10 cellular contexts compared by ENCODE assay signal in genomic region chr19:50415661-50416033, GRCh38. TPM values are rescaled to one million over a fixed set of nuclear protein-coding genes. Genes with fewer than 3 reads are reported as not detected.
DNase-seq lines count a peak whose midpoint lies in the region; ATAC-seq, FAIRE-seq and TF ChIP-seq lines count a peak whose summit lies in the region.
"Had no signal": no experiment of that assay in that cellular context is flagged by ENCODE, and none has a peak within 500 bp of the region (broad histone marks: within the 10 kb centered on the region; RNA-seq: fewer than 3 reads in every experiment).

No MANE protein-coding gene starts in this region.

- no peaks in the 10 kb centered on the region for H3K9me3 ChIP-seq in CD8-positive, alpha-beta T cell (ENCODE audit: low read length)
- H3K9me3 ChIP-seq in K562 (replicated peaks; ENCODE audit: control insufficient read depth, insufficient read depth, low read depth, low read length) (no peaks in the 10 kb centered on the region), Caco-2 (no peaks in the 10 kb centered on the region)

- no peak for TF ChIP-seq RAD21 in K562 (CRISPR knock-in tag; conservative IDR thresholded peaks at IDR 0.05 in 1 of 2, IDR thresholded peaks at IDR 0.05 in 1 of 2)

- H3K36me3 ChIP-seq in CD8-positive, alpha-beta T cell (ENCODE audit: insufficient read depth, low read length) = no peaks in the 10 kb centered on the region
- H3K36me3 ChIP-seq in K562 (ENCODE audit: control insufficient read depth, insufficient read depth, low read length) (peaks cover 56% of the 10 kb centered on the region; the same call in 2 of the 3 replicates), Caco-2 (ENCODE audit: control insufficient read depth, insufficient read depth, low read length) (peaks cover 3% of the 10 kb centered on the region; the same call in 1 of the 2 replicates)

- CTCF ChIA-PET in CD8-positive, alpha-beta T cell (lab: Charles Lee) = interaction anchor here (1.1 to 1.8 kb wide), 3 partner anchors 47 to 58 kb away, joined by 3 to 15 read pairs (median 11); no protein-coding TSS in a partner anchor
- CTCF ChIA-PET in K562 (lab: Yijun Ruan, JAX; ENCODE audit: low intra/inter-chr PET ratio) (interaction anchor here (0.7 to 2.2 kb wide), 2 partner anchors 47 kb away, joined by 4 to 13 read pairs; no protein-coding TSS in a partner anchor), Calu3 (lab: Charles Lee) (interaction anchor here (1.1 kb wide), 1 partner anchor 16 kb away, joined by 3 read pairs; no protein-coding TSS in a partner anchor), Caco-2 (lab: Charles Lee) (interaction anchor here (0.7 to 1.2 kb wide), 3 partner anchors 31 to 47 kb away, joined by 3 to 4 read pairs (median 3); partner anchors contain the start of gene POLD1), WTC11 (lab: Charles Lee) (interaction anchor here (0.6 to 3.5 kb wide), 17 partner anchors 8 to 222 kb away, joined by 3 to 16 read pairs (median 7); no protein-coding TSS in a partner anchor)

- no peaks in the 10 kb centered on the region for H3K9me1 ChIP-seq in K562 (ENCODE audit: control insufficient read depth, insufficient read depth, low read length)

- no peak for TF ChIP-seq CTCF in CD8-positive, alpha-beta T cell (IDR thresholded peaks at IDR 0.05)
- TF ChIP-seq CTCF in K562 (IDR thresholded peaks at IDR 0.05 in 2 of 3, conservative IDR thresholded peaks at IDR 0.05 in 1 of 3; ENCODE audit: insufficient read depth in 2 of 3, low read depth in 1 of 3, low read length in 3 of 3) (no peak), Calu3 (IDR thresholded peaks at IDR 0.05; ENCODE audit: unreplicated experiment) (no peak), Caco-2 (IDR thresholded peaks at IDR 0.05; ENCODE audit: insufficient read depth in 1 of 2, low read depth in 1 of 2, low read length in 1 of 2, severe bottlenecking in 1 of 2, unreplicated experiment in 1 of 2) (no peak), WTC11 (IDR thresholded peaks at IDR 0.05) (no peak), nephron progenitor cell (IDR thresholded peaks at IDR 0.05) (no peak)

- no peak overlapping the region for H2AFZ ChIP-seq in K562 (ENCODE audit: low read depth, low read length)

- H3K27ac ChIP-seq in CD8-positive, alpha-beta T cell (ENCODE audit: low read depth, low read length) = no peak overlapping the region
- H3K27ac ChIP-seq in K562 (ENCODE audit: extremely low read depth, low read depth, low read length) = peak overlapping the region; percentile 67; the same call in 1 of the 3 replicates

- in situ Hi-C loops in K562 (cut with MboI) = no loop called here

- peaks cover 17% of the 10 kb centered on the region for H3K27me3 Mint-ChIP-seq in CD8-positive, alpha-beta T cell (ENCODE audit: low read depth)
- H3K27me3 Mint-ChIP-seq in Calu3 (ENCODE audit: unreplicated experiment) (peaks cover 13% of the 10 kb centered on the region), Caco-2 (ENCODE audit: insufficient read depth, unreplicated experiment) (no peaks in the 10 kb centered on the region), WTC11 (ENCODE audit: low read depth) (no peaks in the 10 kb centered on the region; the same call in 1 of the 2 replicates), nephron progenitor cell (ENCODE audit: low read depth, poor library complexity) (peaks cover 29% of the 10 kb centered on the region)

- H3K4me1 Mint-ChIP-seq in CD8-positive, alpha-beta T cell (ENCODE audit: low read depth) = peaks cover 7% of the 10 kb centered on the region
- H3K4me1 Mint-ChIP-seq in Calu3 (ENCODE audit: low read depth, unreplicated experiment) (no peaks in the 10 kb centered on the region), Caco-2 (ENCODE audit: low read depth, unreplicated experiment) (peaks cover 14% of the 10 kb centered on the region), WTC11 (peaks cover 21% of the 10 kb centered on the region), nephron progenitor cell (peaks cover 25% of the 10 kb centered on the region)

- H3K4me3 Mint-ChIP-seq in CD8-positive, alpha-beta T cell = no peak overlapping the region
- H3K4me3 Mint-ChIP-seq in Calu3 (ENCODE audit: low read depth, unreplicated experiment) = no peak overlapping the region
- no peak overlapping the region for H3K4me3 Mint-ChIP-seq in Caco-2 (ENCODE audit: unreplicated experiment)
- no peak overlapping the region for H3K4me3 Mint-ChIP-seq in WTC11
- H3K4me3 Mint-ChIP-seq in nephron progenitor cell = no peak overlapping the region
- H3K4me3 Mint-ChIP-seq: T-helper 1 cell treated with Interleukin-12 subunit alpha and Interleukin-12 subunit beta and Interleukin-4 antibody, amounts not matched to agents 30 μg/mL and 1 μg/mL, for 36 hours had no signal

- no peak overlapping the region for H3K4me3 ChIP-seq in CD8-positive, alpha-beta T cell (ENCODE audit: low read depth, low read length)
- H3K4me3 ChIP-seq in K562 (no peak overlapping the region), Caco-2 (ENCODE audit: low read depth, low read length) (no peak overlapping the region)
- H3K4me3 ChIP-seq: skin epidermis had no signal

- no peaks in the 10 kb centered on the region for H3K27me3 ChIP-seq in CD8-positive, alpha-beta T cell (ENCODE audit: insufficient read depth, low read length)
- no peaks in the 10 kb centered on the region for H3K27me3 ChIP-seq in K562 (ENCODE audit: control insufficient read depth in 2 of 2, insufficient read depth in 2 of 2, low read length in 2 of 2)
- H3K27me3 ChIP-seq in Caco-2 (replicated peaks; ENCODE audit: control insufficient read depth, insufficient read depth, low read length) = no peaks in the 10 kb centered on the region

- no peaks in the 10 kb centered on the region for H3K79me2 ChIP-seq in K562 (ENCODE audit: control insufficient read depth, insufficient read depth, low read length)

- no peaks in the 10 kb centered on the region for H3K9me3 Mint-ChIP-seq in CD8-positive, alpha-beta T cell
- no peaks in the 10 kb centered on the region for H3K9me3 Mint-ChIP-seq in Calu3 (ENCODE audit: low read depth, unreplicated experiment)
- H3K9me3 Mint-ChIP-seq in Caco-2 (ENCODE audit: unreplicated experiment) = no peaks in the 10 kb centered on the region
- no peaks in the 10 kb centered on the region for H3K9me3 Mint-ChIP-seq in WTC11
- H3K9me3 Mint-ChIP-seq in nephron progenitor cell = no peaks in the 10 kb centered on the region
- H3K9me3 Mint-ChIP-seq: T-helper 1 cell treated with Interleukin-12 subunit alpha and Interleukin-12 subunit beta and Interleukin-4 antibody, amounts not matched to agents 30 μg/mL and 1 μg/mL, for 36 hours had no signal

- H3K36me3 Mint-ChIP-seq in CD8-positive, alpha-beta T cell = no peaks in the 10 kb centered on the region
- peaks cover 8% of the 10 kb centered on the region for H3K36me3 Mint-ChIP-seq in Calu3 (ENCODE audit: insufficient read depth, unreplicated experiment)
- H3K36me3 Mint-ChIP-seq in Caco-2 (ENCODE audit: insufficient read depth, unreplicated experiment) = peaks cover 49% of the 10 kb centered on the region
- H3K36me3 Mint-ChIP-seq in WTC11 = peaks cover 25% of the 10 kb centered on the region
- peaks cover 37% of the 10 kb centered on the region for H3K36me3 Mint-ChIP-seq in nephron progenitor cell (ENCODE audit: low read depth)

- intact Hi-C loops in CD8-positive, alpha-beta T cell (cut with DNase I, micrococcal nuclease) = no loop called here
- intact Hi-C loops in K562 (cut with micrococcal nuclease) (loop anchor here (2.0 kb wide), 2 partner anchors 45 to 47 kb away; no protein-coding TSS in a partner anchor), Calu3 (cut with micrococcal nuclease; ENCODE audit: unreplicated experiment) (no loop called here), Caco-2 (cut with micrococcal nuclease; ENCODE audit: unreplicated experiment) (loop anchor here (2.0 kb wide), 1 partner anchor 45 kb away; no protein-coding TSS in a partner anchor)

- no peaks in the 10 kb centered on the region for H3K4me1 ChIP-seq in CD8-positive, alpha-beta T cell (ENCODE audit: insufficient read depth, low read length)
- H3K4me1 ChIP-seq in K562 (replicated peaks in 1 of 2; ENCODE audit: control insufficient read depth in 2 of 2, insufficient read depth in 2 of 2, low read length in 2 of 2) (peaks cover 13 to 69% of the 10 kb centered on the region in 2 experiments), Caco-2 (peaks cover 10% of the 10 kb centered on the region)

- no peak for TF ChIP-seq EP300 in K562 (IDR thresholded peaks at IDR 0.05; ENCODE audit: low read length)

- H3K27ac Mint-ChIP-seq in CD8-positive, alpha-beta T cell = no peak overlapping the region
- H3K27ac Mint-ChIP-seq in Calu3 (ENCODE audit: unreplicated experiment) (no peak overlapping the region), Caco-2 (ENCODE audit: unreplicated experiment) (no peak overlapping the region), WTC11 (no peak overlapping the region), nephron progenitor cell (no peak overlapping the region)
- H3K27ac Mint-ChIP-seq: T-helper 1 cell treated with Interleukin-12 subunit alpha and Interleukin-12 subunit beta and Interleukin-4 antibody, amounts not matched to agents 30 μg/mL and 1 μg/mL, for 36 hours had no signal

- peak in 1 of 7 experiments; percentile 15 for DNase-seq in CD8-positive, alpha-beta T cell
- peak; percentile 74 to 85 (median 80) for DNase-seq in K562 (ENCODE audit: extremely low read depth in 1 of 4, low spot score in 3 of 4)
- no peak for DNase-seq in Calu3
- DNase-seq in Caco-2 = no peak
- no peak for DNase-seq in WTC11 (ENCODE audit: low spot score)
- no peak for DNase-seq in nephron progenitor cell

- no peaks in the 10 kb centered on the region for H4K20me1 ChIP-seq in K562 (replicated peaks; ENCODE audit: control insufficient read depth, insufficient read depth, low read length)

- POLR2A ChIA-PET in CD8-positive, alpha-beta T cell (lab: Charles Lee) = interaction anchor here (1.1 to 1.3 kb wide), 2 partner anchors 27 to 59 kb away, joined by 3 read pairs; no protein-coding TSS in a partner anchor
- POLR2A ChIA-PET in K562 (lab: Yijun Ruan, JAX) (interaction anchor here (0.6 to 2.7 kb wide), 3 partner anchors 23 to 997 kb away, joined by 3 to 8 read pairs (median 3); partner anchors contain the start of gene POLD1), Caco-2 (lab: Charles Lee) (no interaction called here), WTC11 (lab: Charles Lee) (interaction anchor here (1.4 kb wide), 1 partner anchor 32 kb away, joined by 4 read pairs; the partner anchor contains the start of gene POLD1)

- 34% methylated on average over 18 of the region's 22 CpGs for WGBS in K562 (ENCODE audit: insufficient coverage, low coverage, missing lambda C conversion rate)

- H3K9ac ChIP-seq in K562 (ENCODE audit: insufficient read depth in 1 of 2, low read depth in 2 of 2, low read length in 2 of 2) = peak overlapping the region in 1 of 2 experiments; percentile 55; a peak in 1 of 4 replicates

- TF ChIP-seq POLR2A in K562 (conservative IDR thresholded peaks at IDR 0.05) = no peak

- peak; percentile 30 for ATAC-seq in CD8-positive, alpha-beta T cell
- ATAC-seq in GM19467 (IDR thresholded peaks at IDR 0.05; ENCODE audit: unreplicated experiment) = peak; percentile 42
- ATAC-seq in HG03354 (IDR thresholded peaks at IDR 0.05; ENCODE audit: poor library complexity, severe bottlenecking, unreplicated experiment) = peak; percentile 48
- peak; percentile 71 for ATAC-seq in K562
- ATAC-seq in WTC11 = no peak

- no peak for FAIRE-seq in K562 (lab: Jason Lieb, UNC)

- BruUV-seq in K562 (replicated peaks; lab: Mats Ljungman, UMichigan) = no TSS peak
- no TSS peak for BruUV-seq in Calu3 (replicated peaks; lab: Mats Ljungman, UMichigan)
- no TSS peak for BruUV-seq in Caco-2 (replicated peaks; lab: Mats Ljungman, UMichigan)

- no peak overlapping the region for H3K4me2 ChIP-seq in K562 (ENCODE audit: insufficient read depth, low read length)

RNA-seq across cellular contexts. Expression of gene SPIB, which starts 3.1 kb away (rescaled TPM):
- total RNA-seq in CD8-positive, alpha-beta T cell = 1 to 10 TPM in 1 of 2 experiments, under 1 TPM in 1; 0.81 to 1.2 TPM
- 2.3 and 8.3 TPM in 2 replicates for total RNA-seq in K562 (2011; cell fraction: chromatin; rRNA removed; ENCODE audit: low replicate concordance)
- 4.6 and 5.2 TPM in 2 replicates for total RNA-seq in K562 (2011; cell fraction: nucleolus; rRNA removed)
- 3.9 and 4.4 TPM in 2 replicates for total RNA-seq in K562 (2011; cell fraction: nucleoplasm; rRNA removed)
- 0.33 and 0.45 TPM in 2 replicates for total RNA-seq in K562 (2014; rRNA removed)
- total RNA-seq in K562 (2014; rRNA removed; fragmentation: Illumina TruSeq; extraction: Trizol) = 0.22 and 0.25 TPM in 2 replicates
- total RNA-seq in K562 (2015; rRNA removed; fragmentation: Illumina TruSeq; extraction: Trizol) = 0.40 and 0.45 TPM in 2 replicates
- total RNA-seq in K562 (2021) = 1.0 and 1.3 TPM in 2 replicates
- 0.46 and 0.60 TPM in 2 replicates for polyA plus RNA-seq in K562 (2011; rRNA removed)
- polyA plus RNA-seq in K562 (2011; cell fraction: cytosol; rRNA removed) = 0.41 and 0.94 TPM in 2 replicates
- polyA plus RNA-seq in K562 (2011; cell fraction: nucleus; rRNA removed) = 2.5 and 7.6 TPM in 2 replicates
- polyA plus RNA-seq in K562 (2012) = 0.53 and 1.1 TPM in 2 replicates
- polyA plus RNA-seq in K562 (2014; fragmentation: Illumina TruSeq; extraction: Trizol) = 0.24 and 0.76 TPM in 2 replicates
- polyA plus RNA-seq in K562 (2014; fragmentation: Nextera tagmentation; extraction: Ambion mirVana) = under 1 TPM in 1 of 2 experiments, not detected in 1; 0.06 TPM
- 0.53 and 0.92 TPM in 2 replicates for polyA plus RNA-seq in K562 (2014; rRNA removed)
- polyA minus RNA-seq in K562 (2011; rRNA and poly(A)+ RNA removed) = 0.06 and 0.07 TPM in 2 replicates
- not detected in 2 replicates for polyA minus RNA-seq in K562 (2011; cell fraction: cytosol; rRNA and poly(A)+ RNA removed)
- polyA minus RNA-seq in K562 (2011; cell fraction: nucleus; rRNA and poly(A)+ RNA removed) = 0.33 and 0.94 TPM in 2 replicates
- total RNA-seq in Calu3 (2022) = 1.2 and 1.3 TPM in 2 replicates
- total RNA-seq in Caco-2 (2022) = 0.50 and 0.51 TPM in 2 replicates
- 3.1 to 4.7 TPM (median 3.7 TPM) in 3 replicates for total RNA-seq in WTC11 (2021)

RNA-seq across cellular contexts. Expression of gene MYBPC2, which starts 17.0 kb away (rescaled TPM):
- total RNA-seq in CD8-positive, alpha-beta T cell = under 1 TPM; 0.08 to 0.39 TPM
- 0.30 and 0.67 TPM in 2 replicates for total RNA-seq in K562 (2011; cell fraction: chromatin; rRNA removed; ENCODE audit: low replicate concordance)
- total RNA-seq in K562 (2011; cell fraction: nucleolus; rRNA removed) = not detected in 2 replicates
- total RNA-seq in K562 (2011; cell fraction: nucleoplasm; rRNA removed) = not detected in 2 replicates
- not detected in 2 replicates for total RNA-seq in K562 (2014; rRNA removed)
- total RNA-seq in K562 (2014; rRNA removed; fragmentation: Illumina TruSeq; extraction: Trizol) = not detected in 2 replicates
- total RNA-seq in K562 (2015; rRNA removed; fragmentation: Illumina TruSeq; extraction: Trizol) = not detected in 2 replicates
- total RNA-seq in K562 (2021) = 0.04 TPM in 1 of 2 replicates, not detected in the other
- 0.14 and 0.19 TPM in 2 replicates for polyA plus RNA-seq in K562 (2011; rRNA removed)
- 0.06 and 0.07 TPM in 2 replicates for polyA plus RNA-seq in K562 (2011; cell fraction: cytosol; rRNA removed)
- polyA plus RNA-seq in K562 (2011; cell fraction: nucleus; rRNA removed) = 0.31 and 0.60 TPM in 2 replicates
- 0.01 TPM in 1 of 2 replicates, not detected in the other for polyA plus RNA-seq in K562 (2012)
- polyA plus RNA-seq in K562 (2014; fragmentation: Illumina TruSeq; extraction: Trizol) = not detected in 2 replicates
- polyA plus RNA-seq in K562 (2014; fragmentation: Nextera tagmentation; extraction: Ambion mirVana) = not detected
- 0.01 TPM in 1 of 2 replicates, not detected in the other for polyA plus RNA-seq in K562 (2014; rRNA removed)
- polyA minus RNA-seq in K562 (2011; rRNA and poly(A)+ RNA removed) = 0.06 TPM in 1 of 2 replicates, not detected in the other
- not detected in 2 replicates for polyA minus RNA-seq in K562 (2011; cell fraction: cytosol; rRNA and poly(A)+ RNA removed)
- polyA minus RNA-seq in K562 (2011; cell fraction: nucleus; rRNA and poly(A)+ RNA removed) = 0.22 TPM in 1 of 2 replicates, not detected in the other
- total RNA-seq in Calu3 (2022) = not detected in 2 replicates
- 0.91 and 1.6 TPM in 2 replicates for total RNA-seq in Caco-2 (2022)
- 2.6 to 5.4 TPM (median 5.0 TPM) in 3 replicates for total RNA-seq in WTC11 (2021)

RNA-seq across cellular contexts. Expression of gene POLD1, which starts 31.5 kb away (rescaled TPM):
- 10 to 100 TPM; 19.4 to 21.8 TPM for total RNA-seq in CD8-positive, alpha-beta T cell
- total RNA-seq in K562 (2011; cell fraction: chromatin; rRNA removed; ENCODE audit: low replicate concordance) = 79.9 and 373 TPM in 2 replicates
- total RNA-seq in K562 (2011; cell fraction: nucleolus; rRNA removed) = 460 and 477 TPM in 2 replicates
- total RNA-seq in K562 (2011; cell fraction: nucleoplasm; rRNA removed) = 147 and 179 TPM in 2 replicates
- total RNA-seq in K562 (2014; rRNA removed) (258 and 338 TPM in 2 replicates), K562 (2014; rRNA removed; fragmentation: Illumina TruSeq; extraction: Trizol) (15.3 and 28.3 TPM in 2 replicates), K562 (2015; rRNA removed; fragmentation: Illumina TruSeq; extraction: Trizol) (89.4 and 95.2 TPM in 2 replicates), K562 (2021) (296 and 312 TPM in 2 replicates), Calu3 (2022) (67.1 and 81.9 TPM in 2 replicates), Caco-2 (2022) (128 TPM in 2 replicates), WTC11 (2021) (163 to 179 TPM (median 178 TPM) in 3 replicates)
- polyA plus RNA-seq in K562 (2011; rRNA removed) (45.2 and 88.6 TPM in 2 replicates), K562 (2014; fragmentation: Illumina TruSeq; extraction: Trizol) (47.8 and 97.9 TPM in 2 replicates), K562 (2014; fragmentation: Nextera tagmentation; extraction: Ambion mirVana) (1 to 10 TPM; 1.3 to 6.4 TPM), K562 (2014; rRNA removed) (161 and 163 TPM in 2 replicates)
- polyA plus RNA-seq in K562 (2011; cell fraction: cytosol; rRNA removed) = 86.2 and 222 TPM in 2 replicates
- polyA plus RNA-seq in K562 (2011; cell fraction: nucleus; rRNA removed) = 460 and 607 TPM in 2 replicates
- 164 and 224 TPM in 2 replicates for polyA plus RNA-seq in K562 (2012)
- 33.3 and 52.7 TPM in 2 replicates for polyA minus RNA-seq in K562 (2011; rRNA and poly(A)+ RNA removed)
- 165 and 236 TPM in 2 replicates for polyA minus RNA-seq in K562 (2011; cell fraction: cytosol; rRNA and poly(A)+ RNA removed)
- polyA minus RNA-seq in K562 (2011; cell fraction: nucleus; rRNA and poly(A)+ RNA removed) = 166 and 171 TPM in 2 replicates

RNA-seq across cellular contexts. Expression of gene NR1H2, which starts 39.4 kb away (rescaled TPM):
- total RNA-seq in CD8-positive, alpha-beta T cell = 100 to 1,000 TPM; 320 to 327 TPM
- total RNA-seq in K562 (2011; cell fraction: chromatin; rRNA removed; ENCODE audit: low replicate concordance) = 31.6 and 83.2 TPM in 2 replicates
- 66.3 and 72.5 TPM in 2 replicates for total RNA-seq in K562 (2011; cell fraction: nucleolus; rRNA removed)
- 41.0 and 45.6 TPM in 2 replicates for total RNA-seq in K562 (2011; cell fraction: nucleoplasm; rRNA removed)
- total RNA-seq in K562 (2014; rRNA removed) (51.4 and 68.1 TPM in 2 replicates), K562 (2014; rRNA removed; fragmentation: Illumina TruSeq; extraction: Trizol) (10.6 and 12.3 TPM in 2 replicates), K562 (2015; rRNA removed; fragmentation: Illumina TruSeq; extraction: Trizol) (32.9 and 35.0 TPM in 2 replicates), K562 (2021) (56.7 and 58.2 TPM in 2 replicates), Calu3 (2022) (72.7 and 77.5 TPM in 2 replicates), Caco-2 (2022) (38.3 and 40.3 TPM in 2 replicates), WTC11 (2021) (40.5 to 45.8 TPM (median 41.0 TPM) in 3 replicates)
- polyA plus RNA-seq in K562 (2011; rRNA removed) (24.0 and 37.5 TPM in 2 replicates), K562 (2014; fragmentation: Illumina TruSeq; extraction: Trizol) (23.8 and 51.0 TPM in 2 replicates), K562 (2014; fragmentation: Nextera tagmentation; extraction: Ambion mirVana) (1 to 10 TPM in 1 of 2 experiments, under 1 TPM in 1; 0.11 to 1.5 TPM), K562 (2014; rRNA removed) (61.9 and 73.8 TPM in 2 replicates)
- 42.2 and 70.3 TPM in 2 replicates for polyA plus RNA-seq in K562 (2011; cell fraction: cytosol; rRNA removed)
- 71.7 and 110 TPM in 2 replicates for polyA plus RNA-seq in K562 (2011; cell fraction: nucleus; rRNA removed)
- polyA plus RNA-seq in K562 (2012) = 51.4 and 65.3 TPM in 2 replicates
- 12.7 and 17.8 TPM in 2 replicates for polyA minus RNA-seq in K562 (2011; rRNA and poly(A)+ RNA removed)
- polyA minus RNA-seq in K562 (2011; cell fraction: cytosol; rRNA and poly(A)+ RNA removed) = 15.7 and 17.4 TPM in 2 replicates
- polyA minus RNA-seq in K562 (2011; cell fraction: nucleus; rRNA and poly(A)+ RNA removed) = 28.8 and 37.7 TPM in 2 replicates

RNA-seq across cellular contexts. Expression of gene NAPSA, which starts 50.2 kb away (rescaled TPM):
- under 1 TPM in 1 of 2 experiments, not detected in 1; 1.00 TPM for total RNA-seq in CD8-positive, alpha-beta T cell
- 3.9 and 8.3 TPM in 2 replicates for total RNA-seq in K562 (2011; cell fraction: chromatin; rRNA removed; ENCODE audit: low replicate concordance)
- total RNA-seq in K562 (2011; cell fraction: nucleolus; rRNA removed) = 5.0 and 5.5 TPM in 2 replicates
- total RNA-seq in K562 (2011; cell fraction: nucleoplasm; rRNA removed) = 3.6 and 5.6 TPM in 2 replicates
- 0.41 and 0.78 TPM in 2 replicates for total RNA-seq in K562 (2014; rRNA removed)
- 0.45 and 0.65 TPM in 2 replicates for total RNA-seq in K562 (2014; rRNA removed; fragmentation: Illumina TruSeq; extraction: Trizol)
- 0.45 and 0.76 TPM in 2 replicates for total RNA-seq in K562 (2015; rRNA removed; fragmentation: Illumina TruSeq; extraction: Trizol)
- 1.9 and 2.3 TPM in 2 replicates for total RNA-seq in K562 (2021)
- 1.2 and 1.9 TPM in 2 replicates for polyA plus RNA-seq in K562 (2011; rRNA removed)
- 1.4 and 1.9 TPM in 2 replicates for polyA plus RNA-seq in K562 (2011; cell fraction: cytosol; rRNA removed)
- polyA plus RNA-seq in K562 (2011; cell fraction: nucleus; rRNA removed) = 11.3 and 12.5 TPM in 2 replicates
- 2.0 and 3.0 TPM in 2 replicates for polyA plus RNA-seq in K562 (2012)
- 0.89 and 1.1 TPM in 2 replicates for polyA plus RNA-seq in K562 (2014; fragmentation: Illumina TruSeq; extraction: Trizol)
- polyA plus RNA-seq in K562 (2014; fragmentation: Nextera tagmentation; extraction: Ambion mirVana) = under 1 TPM; 0.25 to 0.49 TPM
- polyA plus RNA-seq in K562 (2014; rRNA removed) = 0.69 and 1.6 TPM in 2 replicates
- polyA minus RNA-seq in K562 (2011; rRNA and poly(A)+ RNA removed) = 0.42 and 0.57 TPM in 2 replicates
- polyA minus RNA-seq in K562 (2011; cell fraction: cytosol; rRNA and poly(A)+ RNA removed) = 1.5 TPM in 1 of 2 replicates, not detected in the other
- polyA minus RNA-seq in K562 (2011; cell fraction: nucleus; rRNA and poly(A)+ RNA removed) = 2.0 and 2.2 TPM in 2 replicates
- total RNA-seq in Calu3 (2022) = 1.9 and 3.6 TPM in 2 replicates
- total RNA-seq in Caco-2 (2022) = 1.2 and 1.6 TPM in 2 replicates
- total RNA-seq in WTC11 (2021) = 2.4 to 3.1 TPM (median 2.7 TPM) in 3 replicates

Comparison
In these comparisons a context has a peak if more than half of its experiments do, and no peak if none do; other contexts are left out.
1. DNase-seq: peak in K562 (4 of 4); none in Calu3 (single experiment), Caco-2 (0 of 2), WTC11 (single experiment) and nephron progenitor cell (single experiment).
2. intact Hi-C loops: an anchor here in K562 (2.0 kb wide) and Caco-2 (2.0 kb wide); none called in CD8-positive, alpha-beta T cell and Calu3.